ENCODE assay signal across 7 cellular contexts in genomic region chr19:16347099-16347498, GRCh38. TPM values are rescaled to one million over a fixed set of nuclear protein-coding genes. Genes with fewer than 3 reads are reported as not detected.
A peak's percentile ranks its signal among the peaks of the same experiment; 100 is the strongest.
DNase-seq lines count a peak whose midpoint lies in the region; ATAC-seq and TF ChIP-seq lines count a peak whose summit lies in the region.
"Not testable (repeated sequence)": the region's sequence is repeated elsewhere in the genome, so short reads cannot be mapped to it uniquely, and the experiment has no call there.

No MANE protein-coding gene starts in this region.

- H3K4me1 ChIP-seq in breast epithelium, uterus: not testable (repeated sequence)
- H3K4me1 ChIP-seq in esophagus muscularis mucosa (peaks cover 37 to 40% (median 39%) of the 10 kb centered on the region in 4 donors), left ventricle myocardium inferior (peaks cover 79% of the 10 kb centered on the region), lower lobe of right lung (peaks cover 37% of the 10 kb centered on the region), gastrocnemius medialis (peaks cover 10 to 37% of the 10 kb centered on the region in 2 donors)

- H3K36me3 Mint-ChIP-seq in T-helper 1 cell treated with Interleukin-12 subunit alpha and Interleukin-12 subunit beta and Interleukin-4 antibody, amounts not matched to agents 30 μg/mL and 1 μg/mL, for 36 hours (ENCODE audit: low read depth) = not testable (repeated sequence)

- not testable (repeated sequence) for TF ChIP-seq EP300 in esophagus muscularis mucosa (IDR thresholded peaks at IDR 0.05)

- intact Hi-C loops in breast epithelium (cut with DNase I; ENCODE audit: low total_unique reads); esophagus muscularis mucosa (cut with DNase I); left ventricle myocardium inferior (cut with micrococcal nuclease); lower lobe of right lung (cut with DNase I); gastrocnemius medialis (cut with DNase I; ENCODE audit: low total_unique reads); uterus (cut with DNase I; ENCODE audit: low total_unique reads): not testable (repeated sequence)

- peaks cover 32% of the 10 kb centered on the region for H3K4me1 Mint-ChIP-seq in T-helper 1 cell treated with Interleukin-12 subunit alpha and Interleukin-12 subunit beta and Interleukin-4 antibody, amounts not matched to agents 30 μg/mL and 1 μg/mL, for 36 hours (ENCODE audit: low read depth)

- not testable (repeated sequence) for H3K9me3 Mint-ChIP-seq in T-helper 1 cell treated with Interleukin-12 subunit alpha and Interleukin-12 subunit beta and Interleukin-4 antibody, amounts not matched to agents 30 μg/mL and 1 μg/mL, for 36 hours

- not testable (repeated sequence) for H3K27me3 ChIP-seq in breast epithelium; esophagus muscularis mucosa; left ventricle myocardium inferior (ENCODE audit: low read depth); lower lobe of right lung (ENCODE audit: low read depth); gastrocnemius medialis; uterus

- H3K27me3 Mint-ChIP-seq in T-helper 1 cell treated with Interleukin-12 subunit alpha and Interleukin-12 subunit beta and Interleukin-4 antibody, amounts not matched to agents 30 μg/mL and 1 μg/mL, for 36 hours (ENCODE audit: low read depth) = not testable (repeated sequence)

- not testable (repeated sequence) for TF ChIP-seq POLR2A in breast epithelium (IDR thresholded peaks at IDR 0.05); esophagus muscularis mucosa (IDR thresholded peaks at IDR 0.05; ENCODE audit: low read depth); gastrocnemius medialis (IDR thresholded peaks at IDR 0.05); uterus (IDR thresholded peaks at IDR 0.05)

- 88% methylated on average over 4 of the region's 4 CpGs for WGBS in esophagus muscularis mucosa

- H3K27ac ChIP-seq in breast epithelium (peak overlapping the region; percentile 8 to 35), esophagus muscularis mucosa (replicated peaks in 1 of 4) (peak overlapping the region; percentile 55 to 86 (median 74)), left ventricle myocardium inferior (replicated peaks) (peak overlapping the region; percentile 86), lower lobe of right lung (peak overlapping the region; percentile 37), gastrocnemius medialis (peak overlapping the region; percentile 55 to 84 (median 74)), uterus (peak overlapping the region; percentile 64 to 75)

- H3K9me3 ChIP-seq in breast epithelium; esophagus muscularis mucosa; left ventricle myocardium inferior (replicated peaks); lower lobe of right lung; gastrocnemius medialis; uterus: not testable (repeated sequence)

- TF ChIP-seq CTCF in breast epithelium (IDR thresholded peaks at IDR 0.05); esophagus muscularis mucosa (IDR thresholded peaks at IDR 0.05); left ventricle myocardium inferior (IDR thresholded peaks at IDR 0.05; ENCODE audit: borderline replicate concordance); lower lobe of right lung (IDR thresholded peaks at IDR 0.05); gastrocnemius medialis (IDR thresholded peaks at IDR 0.05 in 4 of 5, conservative IDR thresholded peaks at IDR 0.05 in 1 of 5); uterus (IDR thresholded peaks at IDR 0.05): not testable (repeated sequence)

- H3K4me3 Mint-ChIP-seq in T-helper 1 cell treated with Interleukin-12 subunit alpha and Interleukin-12 subunit beta and Interleukin-4 antibody, amounts not matched to agents 30 μg/mL and 1 μg/mL, for 36 hours = not testable (repeated sequence)

- H3K27ac Mint-ChIP-seq in T-helper 1 cell treated with Interleukin-12 subunit alpha and Interleukin-12 subunit beta and Interleukin-4 antibody, amounts not matched to agents 30 μg/mL and 1 μg/mL, for 36 hours = peak overlapping the region; percentile 67

- not testable (repeated sequence) for H3K36me3 ChIP-seq in breast epithelium, esophagus muscularis mucosa, left ventricle myocardium inferior, lower lobe of right lung, gastrocnemius medialis, uterus

- not testable (repeated sequence) for ATAC-seq in lower lobe of right lung, gastrocnemius medialis

- not testable (repeated sequence) for DNase-seq in breast epithelium (ENCODE audit: low spot score in 2 of 2); esophagus muscularis mucosa (ENCODE audit: extremely low spot score); left ventricle myocardium inferior; lower lobe of right lung; gastrocnemius medialis; uterus

- in situ Hi-C loops in gastrocnemius medialis (cut with MboI; ENCODE audit: low sequenced_read_pairs in 4 of 4) = not testable (repeated sequence)

- H3K4me3 ChIP-seq in breast epithelium, esophagus muscularis mucosa, left ventricle myocardium inferior, lower lobe of right lung, gastrocnemius medialis, uterus: not testable (repeated sequence)

RNA-seq across cellular contexts. Expression of gene KLF2, which starts 22.5 kb away (rescaled TPM):
- total RNA-seq in breast epithelium = 10 to 100 TPM; 12.0 to 23.3 (median 21.8) TPM
- 10 to 100 TPM; 64.9 to 74.1 (median 68.5) TPM for total RNA-seq in esophagus muscularis mucosa
- 65.2 TPM for total RNA-seq in left ventricle myocardium inferior
- total RNA-seq in lower lobe of right lung = 137 TPM
- 10 to 100 TPM in 3 of 4 donors, 1 to 10 TPM in 1; 6.8 to 45.6 (median 32.0) TPM for total RNA-seq in gastrocnemius medialis
- total RNA-seq in uterus = 100 to 1,000 TPM in 2 of 4 donors, 10 to 100 TPM in 2; 16.5 to 139 (median 81.8) TPM

Comparison
In these comparisons a context has a peak if more than half of its experiments do, and no peak if none do; other contexts are left out.
1. H3K27ac ChIP-seq: peak in every context shown above with its lines; median percentile 86 in left ventricle myocardium inferior; 74 in gastrocnemius medialis; 74 in esophagus muscularis mucosa; 70 in uterus; 37 in lower lobe of right lung; 22 in breast epithelium.